Comparison of ENCODE assay signal across 8 cellular contexts in genomic region chr19:18173054-18173571, GRCh38. TPM values are rescaled to one million over a fixed set of nuclear protein-coding genes. Genes with fewer than 3 reads are reported as not detected.
DNase-seq lines count a peak whose midpoint lies in the region; ATAC-seq and TF ChIP-seq lines count a peak whose summit lies in the region.

No MANE protein-coding gene starts in this region.

- peak overlapping the region; percentile 92 for H3K27ac Mint-ChIP-seq in activated B cell treated with CpG ODN at 0.5 μM for 24 hours

- H3K4me2 ChIP-seq in hepatocyte = peak overlapping the region; percentile 88

- no peak for DNase-seq in BJ (ENCODE audit: low read depth)
- DNase-seq in H7 = peak; percentile 78
- peak; percentile 66 for DNase-seq in activated B cell treated with CpG ODN at 0.5 μM for 24 hours
- DNase-seq in hepatocyte (ENCODE audit: low spot score) = no peak
- DNase-seq in stomach = no peak
- DNase-seq in SHP77 treated with DMSO at 0.1 percent for 48 hours (lab: John Stamatoyannopoulos, UW) = no peak
- no peak for DNase-seq in NCI-H226
- no peak for DNase-seq in erythroblast (lab: John Stamatoyannopoulos, UW)

- peaks cover 43% of the 10 kb centered on the region for H3K36me3 Mint-ChIP-seq in activated B cell treated with CpG ODN at 0.5 μM for 24 hours (ENCODE audit: low read depth)

- no peaks in the 10 kb centered on the region for H3K27me3 Mint-ChIP-seq in activated B cell treated with CpG ODN at 0.5 μM for 24 hours

- TF ChIP-seq EP300 in stomach (IDR thresholded peaks at IDR 0.05) = no peak

- H3K4me1 ChIP-seq in hepatocyte (ENCODE audit: insufficient read depth) (peaks cover 6% of the 10 kb centered on the region), stomach (peaks cover 16 to 54% (median 31%) of the 10 kb centered on the region in 4 donors)

- peaks cover 91% of the 10 kb centered on the region for H3K4me1 Mint-ChIP-seq in activated B cell treated with CpG ODN at 0.5 μM for 24 hours

- no peaks in the 10 kb centered on the region for H3K27me3 ChIP-seq in BJ (ENCODE audit: control insufficient read depth, insufficient read depth, low read length)
- H3K27me3 ChIP-seq in H7 (ENCODE audit: control insufficient read depth, insufficient read depth, low read length) = peaks cover 16% of the 10 kb centered on the region
- no peaks in the 10 kb centered on the region for H3K27me3 ChIP-seq in hepatocyte
- no peaks in the 10 kb centered on the region for H3K27me3 ChIP-seq in stomach

- CTCF ChIA-PET in BJ (lab: Yijun Ruan, JAX) (interaction anchor here (0.9 to 1.3 kb wide), 2 partner anchors 60 to 79 kb away, joined by 5 read pairs; no protein-coding TSS in a partner anchor), activated B cell treated with CpG ODN at 0.5 μM for 24 hours (lab: Charles Lee) (interaction anchor here (1.0 to 1.5 kb wide), 2 partner anchors 9 to 19 kb away, joined by 3 to 8 read pairs; no protein-coding TSS in a partner anchor)

- peak overlapping the region; percentile 31 for H3K27ac ChIP-seq in hepatocyte
- H3K27ac ChIP-seq in stomach = peak overlapping the region; percentile 82 to 89 (median 85)

- H3K36me3 ChIP-seq in BJ (ENCODE audit: control insufficient read depth, insufficient read depth, low read length) = peaks cover 1% of the 10 kb centered on the region; the same call in 1 of the 2 replicates
- peaks cover 1% of the 10 kb centered on the region for H3K36me3 ChIP-seq in H7 (replicated peaks; ENCODE audit: control insufficient read depth, insufficient read depth, low read length)
- no peaks in the 10 kb centered on the region for H3K36me3 ChIP-seq in hepatocyte (replicated peaks; ENCODE audit: insufficient read depth, low read depth)
- peaks cover 17 to 47% (median 37%) of the 10 kb centered on the region in 4 donors for H3K36me3 ChIP-seq in stomach

- POLR2A ChIA-PET in BJ (lab: Charles Lee) (no interaction called here), activated B cell treated with CpG ODN at 0.5 μM for 24 hours (lab: Charles Lee) (interaction anchor here (0.6 to 11.9 kb wide), 13 partner anchors 13 to 419 kb away, joined by 3 to 437 read pairs (median 5); partner anchors contain the start of genes ARRDC2, JUND, MPV17L2 and PIK3R2)

- peak; percentile 27 for ATAC-seq in activated B cell treated with CpG ODN at 0.5 μM for 24 hours (ENCODE audit: low read depth)

- intact Hi-C loops in activated B cell treated with CpG ODN at 0.5 μM for 24 hours (cut with micrococcal nuclease) (loop anchor here (1.0 to 10.0 kb wide), 9 partner anchors 8 to 648 kb away; partner anchors contain the start of genes ELL, JUND, MAST3 and PIK3R2), stomach (cut with DNase I; ENCODE audit: low total_unique reads) (no loop called here)

- WGBS in hepatocyte (ENCODE audit: low lambda C conversion rate, missing lambda C conversion rate) = 80% methylated on average over 12 of the region's 18 CpGs
- 46 to 55% (median 50%) methylated on average over 17 to 18 of the region's 18 CpGs for WGBS in stomach, 5 donors

- TF ChIP-seq POLR2A in stomach (IDR thresholded peaks at IDR 0.05) = no peak
- TF ChIP-seq POLR2A in erythroblast (IDR thresholded peaks at IDR 0.05; ENCODE audit: low read length) = no peak

- H3K9me3 Mint-ChIP-seq in activated B cell treated with CpG ODN at 0.5 μM for 24 hours = no peaks in the 10 kb centered on the region

- H3K79me2 ChIP-seq in hepatocyte = no peaks in the 10 kb centered on the region

- H3K9me3 ChIP-seq in hepatocyte (ENCODE audit: low read depth) (no peaks in the 10 kb centered on the region), stomach (no peaks in the 10 kb centered on the region)

- H4K20me1 ChIP-seq in hepatocyte (ENCODE audit: insufficient read depth, poor library complexity, severe bottlenecking) = no peaks in the 10 kb centered on the region

- no peaks in the 10 kb centered on the region for H3K9me2 ChIP-seq in hepatocyte (replicated peaks; ENCODE audit: insufficient read depth)

- peak overlapping the region; percentile 94 for H3K4me3 Mint-ChIP-seq in activated B cell treated with CpG ODN at 0.5 μM for 24 hours

- H3K4me3 ChIP-seq in BJ (ENCODE audit: low read depth, low read length) (peak overlapping the region; percentile 66; the same call in 1 of the 2 replicates), H7 (ENCODE audit: insufficient read depth, low read depth, low read length) (peak overlapping the region; percentile 8; the same call in 1 of the 2 replicates), hepatocyte (no peak overlapping the region), stomach (peak overlapping the region; percentile 65 to 83 (median 74))

- no peak for TF ChIP-seq CTCF in BJ (IDR thresholded peaks at IDR 0.05; ENCODE audit: insufficient read depth, low read depth, low read length)
- TF ChIP-seq CTCF in activated B cell treated with CpG ODN at 0.5 μM for 24 hours (IDR thresholded peaks at IDR 0.05) = no peak
- no peak for TF ChIP-seq CTCF in hepatocyte (IDR thresholded peaks at IDR 0.05; ENCODE audit: poor library complexity)
- TF ChIP-seq CTCF in stomach (IDR thresholded peaks at IDR 0.05) = no peak

- no peak overlapping the region for H2AFZ ChIP-seq in hepatocyte

RNA-seq across cellular contexts. Expression of gene IFI30, which starts 0.5 kb away (rescaled TPM):
- polyA plus RNA-seq in BJ (2011; rRNA removed) (11.1 and 14.5 TPM in 2 replicates), hepatocyte (129 and 170 TPM in 2 replicates), stomach (100 to 1,000 TPM in 1 of 3 donors, 10 to 100 TPM in 2; 53.2 to 103 (median 82.9) TPM)
- polyA minus RNA-seq in BJ (2011; rRNA and poly(A)+ RNA removed) = 1.6 and 4.0 TPM in 2 replicates
- total RNA-seq in H7 (2014; rRNA removed; shearing (Covaris generic)) = 47.3 and 53.4 TPM in 2 replicates
- total RNA-seq in activated B cell treated with CpG ODN at 0.5 μM for 24 hours (251 and 255 TPM in 2 replicates), hepatocyte (95.7 and 133 TPM in 2 replicates), stomach (100 to 1,000 TPM in 1 of 5 donors, 10 to 100 TPM in 3, not detected in 1; 37.3 to 199 (median 43.9) TPM)

RNA-seq across cellular contexts. Expression of gene MPV17L2, which starts 19.9 kb away (rescaled TPM):
- polyA plus RNA-seq in BJ (2011; rRNA removed) (13.3 and 25.0 TPM in 2 replicates), hepatocyte (22.4 and 26.0 TPM in 2 replicates), stomach (10 to 100 TPM; 11.6 to 15.4 (median 13.3) TPM)
- polyA minus RNA-seq in BJ (2011; rRNA and poly(A)+ RNA removed) = 12.3 and 15.1 TPM in 2 replicates
- total RNA-seq in H7 (2014; rRNA removed; shearing (Covaris generic)) = 29.2 and 45.0 TPM in 2 replicates
- total RNA-seq in activated B cell treated with CpG ODN at 0.5 μM for 24 hours (17.3 and 17.9 TPM in 2 replicates), hepatocyte (31.8 and 36.9 TPM in 2 replicates), stomach (100 to 1,000 TPM in 1 of 5 donors, 10 to 100 TPM in 2, 1 to 10 TPM in 2; 5.9 to 200 (median 13.0) TPM)

RNA-seq across cellular contexts. Expression of gene PIK3R2, which starts 20.1 kb away (rescaled TPM):
- 9.4 and 17.4 TPM in 2 replicates for polyA plus RNA-seq in BJ (2011; rRNA removed)
- 12.3 and 15.0 TPM in 2 replicates for polyA minus RNA-seq in BJ (2011; rRNA and poly(A)+ RNA removed)
- 26.7 and 29.0 TPM in 2 replicates for total RNA-seq in H7 (2014; rRNA removed; shearing (Covaris generic))
- 12.0 and 12.7 TPM in 2 replicates for total RNA-seq in activated B cell treated with CpG ODN at 0.5 μM for 24 hours
- total RNA-seq in hepatocyte = 29.9 and 38.7 TPM in 2 replicates
- 49.5 and 52.2 TPM in 2 replicates for polyA plus RNA-seq in hepatocyte
- total RNA-seq in stomach = 100 to 1,000 TPM in 1 of 5 donors, 10 to 100 TPM in 3, 1 to 10 TPM in 1; 6.6 to 490 (median 22.2) TPM
- 1 to 10 TPM; 2.0 to 5.5 (median 2.6) TPM for polyA plus RNA-seq in stomach

RNA-seq across cellular contexts. Expression of gene RAB3A, which starts 30.7 kb away (rescaled TPM):
- polyA plus RNA-seq in BJ (2011; rRNA removed) = 1.4 and 2.0 TPM in 2 replicates
- polyA minus RNA-seq in BJ (2011; rRNA and poly(A)+ RNA removed) = 4.4 and 7.0 TPM in 2 replicates
- total RNA-seq in H7 (2014; rRNA removed; shearing (Covaris generic)) = 6.1 and 8.6 TPM in 2 replicates
- 3.8 and 4.1 TPM in 2 replicates for total RNA-seq in activated B cell treated with CpG ODN at 0.5 μM for 24 hours
- 0.60 and 2.2 TPM in 2 replicates for total RNA-seq in hepatocyte
- polyA plus RNA-seq in hepatocyte = 2.6 and 3.0 TPM in 2 replicates
- 1 to 10 TPM in 3 of 5 donors, under 1 TPM in 1, not detected in 1; 0.87 to 2.2 (median 1.7) TPM for total RNA-seq in stomach
- 1 to 10 TPM; 1.4 to 2.2 (median 2.0) TPM for polyA plus RNA-seq in stomach

RNA-seq across cellular contexts. Expression of gene PDE4C, which starts 53.1 kb away (rescaled TPM):
- 0.06 and 0.12 TPM in 2 replicates for polyA plus RNA-seq in BJ (2011; rRNA removed)
- not detected in 2 replicates for polyA minus RNA-seq in BJ (2011; rRNA and poly(A)+ RNA removed)
- 0.52 and 1.4 TPM in 2 replicates for total RNA-seq in H7 (2014; rRNA removed; shearing (Covaris generic))
- not detected in 2 replicates for total RNA-seq in activated B cell treated with CpG ODN at 0.5 μM for 24 hours
- total RNA-seq in hepatocyte = 0.43 and 0.72 TPM in 2 replicates
- polyA plus RNA-seq in hepatocyte = 0.10 and 0.47 TPM in 2 replicates
- 10 to 100 TPM in 3 of 5 donors, 1 to 10 TPM in 1, under 1 TPM in 1; 0.87 to 25.4 (median 11.4) TPM for total RNA-seq in stomach
- under 1 TPM in 1 of 3 donors, not detected in 2; 0.95 TPM for polyA plus RNA-seq in stomach

Comparison
In these comparisons a context has a peak if more than half of its experiments do, and no peak if none do; other contexts are left out.
1. DNase-seq: peak in H7 (single experiment) and activated B cell treated with CpG ODN at 0.5 μM for 24 hours (single experiment); none in BJ (single experiment), hepatocyte (single experiment), stomach (single experiment), SHP77 treated with DMSO at 0.1 percent for 48 hours (single experiment), NCI-H226 (single experiment) and erythroblast (0 of 2).